ENCODE assay signal across 13 cellular contexts in the genomic region with DNA sequence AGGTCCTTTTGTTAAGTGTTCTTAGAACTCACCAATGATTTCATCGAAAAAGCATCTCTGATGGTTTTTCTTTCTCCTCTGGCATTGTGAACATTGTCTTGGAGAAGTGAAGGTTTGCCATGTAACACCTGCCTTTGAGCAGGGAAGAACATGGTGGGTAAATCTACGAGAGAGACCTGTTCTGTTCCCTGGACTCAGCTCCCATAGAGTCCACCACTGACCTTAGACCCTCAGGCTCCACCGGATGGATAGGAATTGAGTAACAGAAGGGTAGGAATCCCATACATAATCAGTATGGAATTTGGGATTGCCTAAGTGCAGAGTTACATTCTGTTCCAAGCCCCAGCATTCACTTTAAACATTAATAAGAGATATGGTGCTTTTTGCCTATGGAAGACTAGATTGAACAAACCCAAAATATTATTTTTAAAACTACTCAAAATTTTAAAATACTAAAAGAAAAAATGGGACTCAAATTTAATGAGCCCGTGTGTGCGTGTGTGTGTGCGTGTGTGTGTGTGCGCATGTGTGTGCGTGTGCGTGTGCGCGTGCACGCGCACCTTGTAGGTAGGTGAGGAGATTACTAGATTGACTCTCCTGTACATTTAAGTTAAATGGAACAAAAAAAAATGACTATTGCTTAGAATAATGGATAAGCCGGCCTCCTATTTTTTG.
DNase-seq lines count a peak whose midpoint lies in the region; ATAC-seq and TF ChIP-seq lines count a peak whose summit lies in the region.
"Had no signal": no experiment of that assay in that cellular context is flagged by ENCODE, and none has a peak within 500 bp of the region (broad histone marks: within the 10 kb centered on the region; RNA-seq: fewer than 3 reads in every experiment).

No MANE protein-coding gene starts in this region.

- ATAC-seq in GM19324 (IDR thresholded peaks at IDR 0.05; ENCODE audit: low FRiP score, unreplicated experiment): no peak
- ATAC-seq in HG03108 (IDR thresholded peaks at IDR 0.05; ENCODE audit: unreplicated experiment): no peak
- ATAC-seq: CD8-positive, alpha-beta T cell had no signal

- DNase-seq in EH (ENCODE audit: low read depth): peak; percentile 90
- DNase-seq in RPMI7951 (ENCODE audit: low read depth): peak; percentile 64
- peak; percentile 80 to 95 for DNase-seq in fibroblast of lung (ENCODE audit: low read depth in 2 of 2)
- no peak for DNase-seq in osteocyte (ENCODE audit: extremely low spot score, unreplicated experiment)
- no peak for DNase-seq in effector memory CD4-positive, alpha-beta T cell
- DNase-seq in NCI-H1694 (lab: John Stamatoyannopoulos, UW): no peak
- DNase-seq: activated CD4-positive, alpha-beta T cell treated with anti-CD3 and anti-CD28 coated beads, Interleukin-2, amount 50 U/mL, for 1 hour; activated naive CD8-positive, alpha-beta T cell treated with anti-CD3 and anti-CD28 coated beads, Interleukin-2, amount 10 ng/mL, durations not matched to agents 7 days and 5 days; CD8-positive, alpha-beta T cell; NCI-H2081 treated with DMSO at 0.1 percent for 48 hours; RPMI8226 had no signal

- H3K4me3 ChIP-seq in fibroblast of lung (replicated peaks in 1 of 4; ENCODE audit: control extremely low read depth in 1 of 4, insufficient read depth in 1 of 4, low read depth in 3 of 4, low read length in 4 of 4): no peak overlapping the region
- H3K4me3 ChIP-seq in effector memory CD4-positive, alpha-beta T cell (ENCODE audit: insufficient read depth, low read depth, low read length, poor library complexity, severe bottlenecking): no peak overlapping the region

- no peaks in the 10 kb centered on the region for H3K9me3 Mint-ChIP-seq in osteocyte (ENCODE audit: unreplicated experiment)
- H3K9me3 Mint-ChIP-seq: activated naive CD8-positive, alpha-beta T cell treated with anti-CD3 and anti-CD28 coated beads, Interleukin-2, amount 10 ng/mL, durations not matched to agents 7 days and 5 days; CD8-positive, alpha-beta T cell had no signal

- peak overlapping the region; percentile 61 for H3K4me2 ChIP-seq in fibroblast of lung (ENCODE audit: extremely low read depth, insufficient read depth, low read length)

- H2AFZ ChIP-seq in fibroblast of lung (ENCODE audit: low read length): no peak overlapping the region

- no peaks in the 10 kb centered on the region for H4K20me1 ChIP-seq in fibroblast of lung (ENCODE audit: control insufficient read depth, extremely low read depth, insufficient read depth, low read length)

- peak overlapping the region; percentile 85 for H3K27ac ChIP-seq in fibroblast of lung (ENCODE audit: insufficient read depth, low read length)
- H3K27ac ChIP-seq in effector memory CD4-positive, alpha-beta T cell (ENCODE audit: insufficient read depth, low read length, poor library complexity, severe bottlenecking): no peak overlapping the region

- H3K4me3 Mint-ChIP-seq in osteocyte (ENCODE audit: unreplicated experiment): no peak overlapping the region
- H3K4me3 Mint-ChIP-seq: activated naive CD8-positive, alpha-beta T cell treated with anti-CD3 and anti-CD28 coated beads, Interleukin-2, amount 10 ng/mL, durations not matched to agents 7 days and 5 days; CD8-positive, alpha-beta T cell had no signal

- H3K36me3 ChIP-seq in fibroblast of lung (ENCODE audit: control insufficient read depth, insufficient read depth, low read length): no peaks in the 10 kb centered on the region
- H3K36me3 ChIP-seq in effector memory CD4-positive, alpha-beta T cell (ENCODE audit: control insufficient read depth, insufficient read depth, low read length): no peaks in the 10 kb centered on the region

- H3K9me3 ChIP-seq in fibroblast of lung (ENCODE audit: control insufficient read depth, insufficient read depth, low read depth, low read length): no peaks in the 10 kb centered on the region
- no peaks in the 10 kb centered on the region for H3K9me3 ChIP-seq in effector memory CD4-positive, alpha-beta T cell (ENCODE audit: control insufficient read depth, low read length)

- no peaks in the 10 kb centered on the region for H3K36me3 Mint-ChIP-seq in osteocyte (ENCODE audit: unreplicated experiment)
- H3K36me3 Mint-ChIP-seq: activated naive CD8-positive, alpha-beta T cell treated with anti-CD3 and anti-CD28 coated beads, Interleukin-2, amount 10 ng/mL, durations not matched to agents 7 days and 5 days; CD8-positive, alpha-beta T cell had no signal

- H3K4me1 ChIP-seq in fibroblast of lung (ENCODE audit: control insufficient read depth, extremely low read depth, insufficient read depth, low read length): peaks cover 23% of the 10 kb centered on the region
- no peaks in the 10 kb centered on the region for H3K4me1 ChIP-seq in effector memory CD4-positive, alpha-beta T cell (ENCODE audit: control insufficient read depth, insufficient read depth, low read length, poor library complexity, severe bottlenecking)

- peaks cover 38% of the 10 kb centered on the region for H3K4me1 Mint-ChIP-seq in osteocyte (ENCODE audit: unreplicated experiment)
- H3K4me1 Mint-ChIP-seq: activated naive CD8-positive, alpha-beta T cell treated with anti-CD3 and anti-CD28 coated beads, Interleukin-2, amount 10 ng/mL, durations not matched to agents 7 days and 5 days had no signal

- peak overlapping the region; percentile 21 for H3K9ac ChIP-seq in fibroblast of lung (ENCODE audit: insufficient read depth, low read length)

- H3K27ac Mint-ChIP-seq in osteocyte (ENCODE audit: unreplicated experiment): peak overlapping the region; percentile 94
- H3K27ac Mint-ChIP-seq: activated naive CD8-positive, alpha-beta T cell treated with anti-CD3 and anti-CD28 coated beads, Interleukin-2, amount 10 ng/mL, durations not matched to agents 7 days and 5 days; CD8-positive, alpha-beta T cell had no signal

- no peaks in the 10 kb centered on the region for H3K27me3 ChIP-seq in fibroblast of lung (ENCODE audit: control insufficient read depth, insufficient read depth, low read length)
- H3K27me3 ChIP-seq in effector memory CD4-positive, alpha-beta T cell (replicated peaks; ENCODE audit: control insufficient read depth, insufficient read depth, low read length, poor library complexity, severe bottlenecking): no peaks in the 10 kb centered on the region

- H3K27me3 Mint-ChIP-seq in osteocyte (ENCODE audit: unreplicated experiment): no peaks in the 10 kb centered on the region
- H3K27me3 Mint-ChIP-seq: activated naive CD8-positive, alpha-beta T cell treated with anti-CD3 and anti-CD28 coated beads, Interleukin-2, amount 10 ng/mL, durations not matched to agents 7 days and 5 days had no signal

- TF ChIP-seq CTCF in fibroblast of lung (conservative IDR thresholded peaks at IDR 0.05 in 1 of 2, IDR thresholded peaks at IDR 0.05 in 1 of 2; ENCODE audit: low read depth in 1 of 2, low read length in 2 of 2) (no peak), osteocyte (IDR thresholded peaks at IDR 0.05) (no peak)

- H3K79me2 ChIP-seq in fibroblast of lung (ENCODE audit: control insufficient read depth, insufficient read depth, low read length): peaks cover 89% of the 10 kb centered on the region

Comparison
In these comparisons a context has a peak if more than half of its experiments do, and no peak if none do; other contexts are left out.
1. DNase-seq: peak in EH (single experiment), RPMI7951 (single experiment) and fibroblast of lung (2 of 2); none in osteocyte (single experiment), effector memory CD4-positive, alpha-beta T cell (0 of 3) and NCI-H1694 (single experiment).